8 cellular contexts compared by ENCODE assay signal in genomic region chr4:53366301-53366716, GRCh38. TPM values are rescaled to one million over a fixed set of nuclear protein-coding genes. Genes with fewer than 3 reads are reported as not detected.
DNase-seq lines count a peak whose midpoint lies in the region; ATAC-seq and TF ChIP-seq lines count a peak whose summit lies in the region.

No MANE protein-coding gene starts in this region.

- H3K36me3 Mint-ChIP-seq in glutamatergic neuron (ENCODE audit: unreplicated experiment) = no peaks in the 10 kb centered on the region

- no peak for TF ChIP-seq POLR2A in stomach (IDR thresholded peaks at IDR 0.05)

- peaks cover 0 to 30% (median 11%) of the 10 kb centered on the region in 7 donors for H3K27me3 ChIP-seq in heart right ventricle
- no peaks in the 10 kb centered on the region for H3K27me3 ChIP-seq in SJCRH30
- peaks cover 0 to 22% (median 0%) of the 10 kb centered on the region in 3 donors for H3K27me3 ChIP-seq in stomach

- peak overlapping the region; percentile 97 for H3K4me3 Mint-ChIP-seq in glutamatergic neuron (ENCODE audit: unreplicated experiment)

- H3K36me3 ChIP-seq in heart right ventricle (peaks cover 0 to 7% (median 0%) of the 10 kb centered on the region in 9 donors), SJCRH30 (no peaks in the 10 kb centered on the region), stomach (no peaks in the 10 kb centered on the region)

- peak overlapping the region; percentile 2 for H3K27ac Mint-ChIP-seq in glutamatergic neuron (ENCODE audit: unreplicated experiment)

- WGBS in heart right ventricle, 2 donors = 16 to 19% methylated on average over 8 of the region's 8 CpGs
- 11 to 17% (median 15%) methylated on average over 8 of the region's 8 CpGs for WGBS in stomach, 5 donors

- peak overlapping the region in 7 of 10 donors; percentile 14 to 78 (median 68) for H3K27ac ChIP-seq in heart right ventricle
- H3K27ac ChIP-seq in SJCRH30 = no peak overlapping the region
- peak overlapping the region in 4 of 5 donors; percentile 65 to 80 (median 72) for H3K27ac ChIP-seq in stomach

- H3K4me3 ChIP-seq in heart right ventricle = peak overlapping the region; percentile 69 to 98 (median 88)
- H3K4me3 ChIP-seq in SJCRH30 = peak overlapping the region; percentile 74
- H3K4me3 ChIP-seq in stomach = peak overlapping the region; percentile 91 to 99 (median 96)

- peaks cover 5% of the 10 kb centered on the region for H3K9me3 Mint-ChIP-seq in glutamatergic neuron (ENCODE audit: unreplicated experiment)

- ATAC-seq in heart right ventricle (no peak), Right ventricle myocardium inferior (no peak)

- H3K4me1 ChIP-seq in heart right ventricle (peaks cover 0 to 39% (median 29%) of the 10 kb centered on the region in 9 donors), SJCRH30 (peaks cover 3% of the 10 kb centered on the region; the same call in 1 of the 2 replicates), stomach (peaks cover 17 to 50% (median 40%) of the 10 kb centered on the region in 4 donors)

- TF ChIP-seq CTCF in heart right ventricle (IDR thresholded peaks at IDR 0.05) = no peak
- TF ChIP-seq CTCF in glutamatergic neuron (IDR thresholded peaks at IDR 0.05; ENCODE audit: partially characterized antibody, unreplicated experiment) = no peak
- no peak for TF ChIP-seq CTCF in stomach (IDR thresholded peaks at IDR 0.05)
- no peak for TF ChIP-seq CTCF in GM10266 (IDR thresholded peaks at IDR 0.05; ENCODE audit: control insufficient read depth, insufficient read depth, low read depth, missing control alignments)

- H3K9me3 ChIP-seq in heart right ventricle (no peaks in the 10 kb centered on the region), SJCRH30 (replicated peaks) (no peaks in the 10 kb centered on the region), stomach (no peaks in the 10 kb centered on the region)

- H3K4me1 Mint-ChIP-seq in glutamatergic neuron (ENCODE audit: low read depth, unreplicated experiment) = peaks cover 3% of the 10 kb centered on the region

- no peak for TF ChIP-seq EP300 in stomach (IDR thresholded peaks at IDR 0.05)

- H3K27me3 Mint-ChIP-seq in glutamatergic neuron (ENCODE audit: unreplicated experiment) = peaks cover 9% of the 10 kb centered on the region

- intact Hi-C loops in heart right ventricle (cut with DNase I) = loop anchor here in 4 of 10 donors (1.0 to 10.0 kb wide), 2 partner anchors 11 to 352 kb away; partner anchors contain the start of gene FIP1L1 (in 2 of the 4)
- intact Hi-C loops in Right ventricle myocardium inferior (cut with DNase I) = no loop called here
- intact Hi-C loops in stomach (cut with DNase I; ENCODE audit: low total_unique reads) = no loop called here

- no peak for DNase-seq in heart right ventricle
- DNase-seq in Right ventricle myocardium inferior (ENCODE audit: missing footprints) = no peak
- DNase-seq in SJCRH30 = no peak
- DNase-seq in glutamatergic neuron = no peak
- DNase-seq in stomach = no peak
- DNase-seq in iPS-NIHi11 (ENCODE audit: low spot score) = no peak
- no peak for DNase-seq in superior temporal gyrus (ENCODE audit: extremely low spot score)
- no peak for DNase-seq in GM10266 (ENCODE audit: extremely low spot score)

RNA-seq across cellular contexts. Expression of gene SCFD2, which starts 0.4 kb away (rescaled TPM):
- total RNA-seq in heart right ventricle = 10 to 100 TPM in 5 of 10 donors, 1 to 10 TPM in 5; 7.5 to 15.0 (median 10.2) TPM
- polyA plus RNA-seq in heart right ventricle = 1 to 10 TPM; 2.9 to 7.5 TPM
- total RNA-seq in Right ventricle myocardium inferior = 10.0 TPM
- total RNA-seq in SJCRH30 (2014; rRNA removed; shearing (Covaris generic)) = 25.3 and 27.0 TPM in 2 replicates
- 17.2 TPM for total RNA-seq in glutamatergic neuron (ENCODE audit: unreplicated experiment)
- 10 to 100 TPM in 4 of 5 donors, 1 to 10 TPM in 1; 2.9 to 40.2 (median 32.7) TPM for total RNA-seq in stomach
- polyA plus RNA-seq in stomach = 1 to 10 TPM; 3.2 to 5.2 (median 3.9) TPM

RNA-seq across cellular contexts. Expression of gene FIP1L1, which starts 11.1 kb away (rescaled TPM):
- total RNA-seq in heart right ventricle (10 to 100 TPM; 26.9 to 47.0 (median 33.7) TPM), Right ventricle myocardium inferior (26.0 TPM), glutamatergic neuron (ENCODE audit: unreplicated experiment) (56.8 TPM), stomach (10 to 100 TPM; 28.0 to 91.1 (median 49.0) TPM)
- polyA plus RNA-seq in heart right ventricle (10 to 100 TPM; 27.5 to 28.2 TPM), stomach (10 to 100 TPM; 19.9 to 30.1 (median 21.5) TPM)
- total RNA-seq in SJCRH30 (2014; rRNA removed; shearing (Covaris generic)) = 89.8 and 95.2 TPM in 2 replicates
